In the genomic region with DNA sequence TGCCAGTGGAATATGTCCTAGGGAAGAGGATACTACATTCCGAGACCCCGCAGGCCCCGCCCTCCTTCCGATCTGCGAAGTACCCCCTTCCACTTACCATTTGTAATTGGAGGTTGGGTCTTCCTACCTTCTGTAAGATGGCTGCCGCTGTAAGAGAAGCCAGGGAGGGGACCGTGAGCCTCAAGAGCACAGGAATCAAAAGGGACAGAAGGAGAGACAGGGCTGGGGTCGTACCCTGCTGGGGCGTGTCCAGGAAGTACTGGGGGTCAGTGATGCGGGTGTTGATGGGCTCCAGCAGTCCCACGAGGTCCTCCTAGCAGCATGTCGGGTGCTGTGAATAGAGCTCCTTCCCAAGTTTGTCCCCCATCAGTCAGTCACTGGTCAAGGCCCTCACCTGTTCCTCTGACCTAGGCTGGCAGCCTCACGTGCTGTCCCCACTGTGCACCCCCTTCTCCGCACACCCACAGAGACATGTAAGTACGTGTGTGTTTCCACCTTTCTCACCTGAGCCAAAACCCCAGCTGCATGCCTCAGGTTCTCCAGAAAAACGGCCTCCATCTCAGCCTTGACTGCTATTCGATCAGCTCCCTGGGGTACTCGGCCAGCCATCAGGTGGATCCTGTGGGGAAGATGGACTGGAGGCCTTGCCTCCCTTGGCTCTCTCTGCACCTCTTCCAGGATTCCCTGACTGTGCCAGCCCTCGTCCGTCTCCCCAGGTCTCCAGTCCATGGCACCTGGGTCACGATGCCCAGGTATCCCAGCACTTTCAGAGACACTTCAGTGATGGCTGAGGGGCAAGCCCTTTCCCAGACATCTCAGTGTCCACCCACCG, we compare ENCODE assay signal across 13 cellular contexts. TPM values are rescaled to one million over a fixed set of nuclear protein-coding genes. Genes with fewer than 3 reads are reported as not detected.
DNase-seq lines count a peak whose midpoint lies in the region; ATAC-seq, FAIRE-seq and TF ChIP-seq lines count a peak whose summit lies in the region.
"Had no signal": no experiment of that assay in that cellular context is flagged by ENCODE, and none has a peak within 500 bp of the region (broad histone marks: within the 10 kb centered on the region; RNA-seq: fewer than 3 reads in every experiment).

No MANE protein-coding gene starts in this region.

- no peak overlapping the region for H3K4me3 ChIP-seq in keratinocyte (ENCODE audit: control insufficient read depth in 2 of 3, extremely low read depth in 1 of 3, insufficient read depth in 2 of 3, low read depth in 1 of 3, low read length in 3 of 3)
- H3K4me3 ChIP-seq in stomach smooth muscle (ENCODE audit: low read length in 2 of 2), result peak overlapping the region in 1 of 2 donors; percentile 81

- H2AFZ ChIP-seq in keratinocyte (ENCODE audit: control insufficient read depth, low read length), result no peak overlapping the region

- H3K36me3 ChIP-seq in keratinocyte (ENCODE audit: control insufficient read depth in 2 of 2, extremely low read depth in 1 of 2, insufficient read depth in 2 of 2, low read length in 2 of 2), result peaks cover 32 to 48% of the 10 kb centered on the region in 2 experiments
- H3K36me3 ChIP-seq in stomach smooth muscle (ENCODE audit: control insufficient read depth in 2 of 2, insufficient read depth in 2 of 2, low read length in 2 of 2), result peaks cover 37 to 44% of the 10 kb centered on the region in 2 donors

- no peaks in the 10 kb centered on the region for H4K20me1 ChIP-seq in keratinocyte (ENCODE audit: control insufficient read depth, extremely low read depth, insufficient read depth, low read length)

- H3K27ac Mint-ChIP-seq in activated naive CD8-positive, alpha-beta T cell treated with anti-CD3 and anti-CD28 coated beads, Interleukin-2, amount 10 ng/mL, durations not matched to agents 7 days and 5 days, result peak overlapping the region; percentile 1

- DNase-seq in activated CD8-positive, alpha-beta memory T cell treated with anti-CD3 and anti-CD28 coated beads for 24 hours, result peak; percentile 56
- no peak for DNase-seq in activated CD8-positive, alpha-beta memory T cell treated with anti-CD3 and anti-CD28 coated beads, Interleukin-2, amount 50 U/mL, for 4 hours
- no peak for DNase-seq in activated naive CD8-positive, alpha-beta T cell treated with anti-CD3 and anti-CD28 coated beads, Interleukin-2, amount 10 ng/mL, durations not matched to agents 7 days and 5 days
- no peak for DNase-seq in keratinocyte (ENCODE audit: low read depth, low spot score)
- DNase-seq in NCI-H748 (lab: John Stamatoyannopoulos, UW; ENCODE audit: unreplicated experiment), result no peak
- no peak for DNase-seq in HuH-7 (ENCODE audit: low spot score)
- DNase-seq: ACHN, NCI-H187 had no signal

- H3K4me1 ChIP-seq in keratinocyte (ENCODE audit: control insufficient read depth, extremely low read depth, insufficient read depth, low read length) (peaks cover 25% of the 10 kb centered on the region), stomach smooth muscle (ENCODE audit: control insufficient read depth, insufficient read depth, low read length) (peaks cover 20% of the 10 kb centered on the region)

- H3K79me2 ChIP-seq in keratinocyte (ENCODE audit: control insufficient read depth, insufficient read depth, low read length), result peaks cover 5% of the 10 kb centered on the region

- H3K27me3 ChIP-seq in keratinocyte (ENCODE audit: control insufficient read depth, extremely low read depth, insufficient read depth, low read length) (no peaks in the 10 kb centered on the region), stomach smooth muscle (ENCODE audit: control insufficient read depth in 1 of 2, insufficient read depth in 2 of 2, low read length in 2 of 2) (no peaks in the 10 kb centered on the region)
- H3K27me3 ChIP-seq: heart left ventricle, upper lobe of left lung had no signal

- dilution Hi-C loops in keratinocyte (cut with MboI; ENCODE audit: extremely low pct_ligation_motif_present, low sequenced_read_pairs), result no loop called here

- no peak overlapping the region for H3K27ac ChIP-seq in keratinocyte (ENCODE audit: control insufficient read depth, insufficient read depth, low read length)
- H3K27ac ChIP-seq in stomach smooth muscle (ENCODE audit: low read length), result peak overlapping the region; percentile 78
- H3K27ac ChIP-seq: KMS-11 had no signal

- no peaks in the 10 kb centered on the region for H3K9me3 Mint-ChIP-seq in activated naive CD8-positive, alpha-beta T cell treated with anti-CD3 and anti-CD28 coated beads, Interleukin-2, amount 10 ng/mL, durations not matched to agents 7 days and 5 days

- ATAC-seq in activated naive CD8-positive, alpha-beta T cell treated with anti-CD3 and anti-CD28 coated beads, Interleukin-2, amount 10 ng/mL, durations not matched to agents 7 days and 5 days (ENCODE audit: low read depth), result no peak
- no peak for ATAC-seq in HG03460 (IDR thresholded peaks at IDR 0.05; ENCODE audit: unreplicated experiment)

- no peak for TF ChIP-seq CTCF in keratinocyte (optimal IDR thresholded peaks at IDR 0.05 in 1 of 3, IDR thresholded peaks at IDR 0.05 in 1 of 3, conservative IDR thresholded peaks at IDR 0.05 in 1 of 3; ENCODE audit: extremely low read depth in 1 of 3, insufficient read depth in 2 of 3, low read length in 3 of 3)

- peak overlapping the region; percentile 87 for H3K4me2 ChIP-seq in keratinocyte (ENCODE audit: control insufficient read depth, extremely low read depth, insufficient read depth, low read depth, low read length)
- H3K4me2 ChIP-seq: KMS-11 had no signal

- H3K4me1 Mint-ChIP-seq in activated naive CD8-positive, alpha-beta T cell treated with anti-CD3 and anti-CD28 coated beads, Interleukin-2, amount 10 ng/mL, durations not matched to agents 7 days and 5 days, result peaks cover 16% of the 10 kb centered on the region

- H3K4me3 Mint-ChIP-seq in activated naive CD8-positive, alpha-beta T cell treated with anti-CD3 and anti-CD28 coated beads, Interleukin-2, amount 10 ng/mL, durations not matched to agents 7 days and 5 days, result no peak overlapping the region

- H3K27me3 Mint-ChIP-seq in activated naive CD8-positive, alpha-beta T cell treated with anti-CD3 and anti-CD28 coated beads, Interleukin-2, amount 10 ng/mL, durations not matched to agents 7 days and 5 days, result peaks cover 18% of the 10 kb centered on the region

- H3K9me1 ChIP-seq in keratinocyte (ENCODE audit: control insufficient read depth, extremely low read depth, insufficient read depth, low read length), result no peaks in the 10 kb centered on the region

- H3K9ac ChIP-seq in keratinocyte (ENCODE audit: control insufficient read depth, extremely low read depth, insufficient read depth, low read length), result no peak overlapping the region
- H3K9ac ChIP-seq in stomach smooth muscle (ENCODE audit: low read length in 2 of 2), result no peak overlapping the region
- H3K9ac ChIP-seq: KMS-11 had no signal

- H3K9me3 ChIP-seq in keratinocyte (ENCODE audit: control insufficient read depth, low read depth, low read length), result no peaks in the 10 kb centered on the region
- H3K9me3 ChIP-seq in stomach smooth muscle (ENCODE audit: control insufficient read depth in 2 of 2, low read length in 2 of 2), result no peaks in the 10 kb centered on the region
- H3K9me3 ChIP-seq: heart left ventricle, upper lobe of left lung had no signal

- FAIRE-seq in keratinocyte (lab: Jason Lieb, UNC), result no peak

- peaks cover 5% of the 10 kb centered on the region for H3K36me3 Mint-ChIP-seq in activated naive CD8-positive, alpha-beta T cell treated with anti-CD3 and anti-CD28 coated beads, Interleukin-2, amount 10 ng/mL, durations not matched to agents 7 days and 5 days

- POLR2A ChIA-PET in activated naive CD8-positive, alpha-beta T cell treated with anti-CD3 and anti-CD28 coated beads, Interleukin-2, amount 10 ng/mL, durations not matched to agents 7 days and 5 days (lab: Charles Lee), result interaction anchor here (1.3 kb wide), 1 partner anchor 10 kb away, joined by 3 read pairs; no protein-coding TSS in a partner anchor

RNA-seq across cellular contexts. Expression of gene HYI, which starts 1.8 kb away (rescaled TPM):
- total RNA-seq in activated naive CD8-positive, alpha-beta T cell treated with anti-CD3 and anti-CD28 coated beads, Interleukin-2, amount 10 ng/mL, durations not matched to agents 7 days and 5 days, result 10 to 100 TPM; 18.3 to 21.3 TPM
- 26.4 to 39.6 TPM (median 26.9 TPM) in 3 replicates for polyA plus RNA-seq in keratinocyte
- 10.9 TPM for polyA plus RNA-seq in keratinocyte (2011; ENCODE audit: low read depth)
- polyA plus RNA-seq in keratinocyte (2011; cell fraction: cytosol; rRNA removed), result 11.1 and 17.7 TPM in 2 replicates
- polyA plus RNA-seq in keratinocyte (2011; cell fraction: nucleus; rRNA removed), result 45.3 and 56.9 TPM in 2 replicates
- polyA plus RNA-seq in keratinocyte (2012; ENCODE audit: low replicate concordance), result 12.9 and 43.6 TPM in 2 replicates
- 6.2 to 27.3 TPM (median 13.6 TPM) in 3 replicates for polyA minus RNA-seq in keratinocyte
- polyA minus RNA-seq in keratinocyte (2011; cell fraction: cytosol; rRNA and poly(A)+ RNA removed), result 11.1 TPM
- 4.9 and 7.2 TPM in 2 replicates for polyA minus RNA-seq in keratinocyte (2011; cell fraction: nucleus; rRNA and poly(A)+ RNA removed)
